In the genomic region with DNA sequence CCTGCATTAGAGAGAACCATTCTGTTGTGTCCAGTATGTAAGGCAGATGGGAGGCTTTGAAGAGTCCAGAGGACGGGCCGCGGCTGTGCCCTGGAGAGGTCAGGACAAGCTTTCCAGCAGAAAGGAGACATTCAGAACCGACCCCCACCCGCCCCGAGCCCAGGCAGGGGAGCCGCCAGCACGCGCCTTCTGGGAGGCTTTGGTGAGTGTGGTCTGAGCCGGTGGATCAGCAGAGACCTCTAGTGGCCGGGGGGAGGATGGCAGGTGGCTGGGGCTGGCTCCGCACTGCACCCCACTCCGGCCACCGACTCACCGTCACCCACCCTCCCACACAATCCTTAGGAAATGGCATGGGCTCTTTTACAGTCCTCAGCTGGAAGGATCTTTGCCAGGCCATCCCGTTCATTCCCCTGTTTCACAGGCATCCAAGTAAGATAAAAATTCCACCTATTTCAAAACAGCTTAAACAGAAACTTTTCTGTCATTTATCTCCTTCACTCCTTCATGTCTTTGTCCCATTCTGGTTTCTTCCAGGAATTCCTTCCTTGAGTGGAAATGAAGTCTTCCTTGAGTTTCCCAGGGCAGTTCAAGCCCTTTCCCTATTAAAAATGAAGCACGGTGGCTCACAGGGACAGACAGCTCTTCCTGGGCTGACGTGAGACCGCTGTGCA, we compare ENCODE assay signal across 1 cellular context.
A peak's percentile ranks its signal among the peaks of the same experiment; 100 is the strongest.
TF ChIP-seq lines count a peak whose summit lies in the region.

No MANE protein-coding gene starts in this region.

TF ChIP-seq in K562, 482 proteins besides CTCF, POLR2A, EP300 and RAD21 (continued from another document):
- TF ChIP-seq HNRNPLL (IDR thresholded peaks at IDR 0.05; ENCODE audit: low read depth, low read length, poor library complexity, severe bottlenecking): no peak
- peak; percentile 46; the same call in 1 of the 2 replicates for TF ChIP-seq RB1 (IDR thresholded peaks at IDR 0.05; ENCODE audit: low read depth)
